ENCODE assay signal across 28 cellular contexts in genomic region chr6:43310137-43310536, GRCh38. TPM values are rescaled to one million over a fixed set of nuclear protein-coding genes. Genes with fewer than 3 reads are reported as not detected.
"Had no signal": no experiment of that assay in that cellular context is flagged by ENCODE, and none has a peak within 500 bp of the region (broad histone marks: within the 10 kb centered on the region; RNA-seq: fewer than 3 reads in every experiment).

No MANE protein-coding gene starts in this region.

- H3K4me3 Mint-ChIP-seq: activated CD4-positive, alpha-beta memory T cell treated with anti-CD3 and anti-CD28 coated beads for 36 hours; activated naive CD8-positive, alpha-beta T cell treated with anti-CD3 and anti-CD28 coated beads, Interleukin-2, amount 10 ng/mL, durations not matched to agents 7 days and 5 days; nephron had no signal

- DNase-seq: activated CD4-positive, alpha-beta memory T cell treated with anti-CD3 and anti-CD28 coated beads for 36 hours; activated naive CD4-positive, alpha-beta T cell treated with Interleukin-2 at 50 U/mL for 16 hours; activated naive CD8-positive, alpha-beta T cell treated with anti-CD3 and anti-CD28 coated beads, Interleukin-2, amount 10 ng/mL, durations not matched to agents 7 days and 5 days; amygdala; central memory CD4-positive, alpha-beta T cell; dorsolateral prefrontal cortex; hypothalamus; islet precursor cell; midbrain; occipital lobe; retina; stimulated activated CD4-positive, alpha-beta T cell treated with anti-CD3 and anti-CD28 coated beads, Interleukin-12 subunit alpha, Interleukin-12 subunit beta, amount 100 ng/mL, for 4 hours; stimulated activated CD4-positive, alpha-beta T cell treated with anti-CD3 and anti-CD28 coated beads, Interleukin-1b, Interleukin-23, amount 100 ng/mL, for 48 hours; stimulated activated CD8-positive, alpha-beta memory T cell treated with anti-CD3 and anti-CD28 coated beads, Interleukin-4, amount 100 ng/mL, for 48 hours; stimulated activated naive CD4-positive, alpha-beta T cell treated with Interleukin-2 at 50 U/mL for 16 hours; T-helper 2 cell; WERI-Rb-1 had no signal

- H3K9me3 ChIP-seq: tibial nerve had no signal

- H3K27me3 Mint-ChIP-seq: activated CD4-positive, alpha-beta memory T cell treated with anti-CD3 and anti-CD28 coated beads for 36 hours had no signal

- H3K36me3 ChIP-seq: WERI-Rb-1 had no signal

- H3K36me3 Mint-ChIP-seq: activated CD4-positive, alpha-beta memory T cell treated with anti-CD3 and anti-CD28 coated beads for 36 hours; activated naive CD8-positive, alpha-beta T cell treated with anti-CD3 and anti-CD28 coated beads, Interleukin-2, amount 10 ng/mL, durations not matched to agents 7 days and 5 days; brain had no signal

- H3K4me3 ChIP-seq: dorsolateral prefrontal cortex, lung, tibial nerve had no signal

- H3K9me3 Mint-ChIP-seq: activated CD4-positive, alpha-beta memory T cell treated with anti-CD3 and anti-CD28 coated beads for 36 hours; activated naive CD8-positive, alpha-beta T cell treated with anti-CD3 and anti-CD28 coated beads, Interleukin-2, amount 10 ng/mL, durations not matched to agents 7 days and 5 days; activated T-helper 2 cell treated with anti-CD3 and anti-CD28 coated beads, Interferon-gamma antibody, Interleukin-2, Interleukin-4, amounts not matched to agents 10 μg/mL and 5 μg/mL and 100 μg/mL, durations not matched to agents 14 hours and 24 hours and 36 hours; brain; nephron had no signal

- FAIRE-seq: colon, frontal cortex had no signal

- H3K27me3 ChIP-seq: dorsolateral prefrontal cortex had no signal

- H3K27ac Mint-ChIP-seq: activated CD4-positive, alpha-beta memory T cell treated with anti-CD3 and anti-CD28 coated beads for 36 hours; activated naive CD8-positive, alpha-beta T cell treated with anti-CD3 and anti-CD28 coated beads, Interleukin-2, amount 10 ng/mL, durations not matched to agents 7 days and 5 days; activated T-helper 2 cell treated with anti-CD3 and anti-CD28 coated beads, Interferon-gamma antibody, Interleukin-2, Interleukin-4, amounts not matched to agents 10 μg/mL and 5 μg/mL and 100 μg/mL, durations not matched to agents 14 hours and 24 hours and 36 hours; brain; nephron had no signal

- H3K27ac ChIP-seq: dorsolateral prefrontal cortex, epithelial cell of prostate, tibial nerve, WERI-Rb-1 had no signal

- H3K4me1 Mint-ChIP-seq: brain had no signal

RNA-seq across cellular contexts. Expression of gene CRIP3, which starts 1.5 kb away (rescaled TPM):
- total RNA-seq: fibroblast of lung had no signal
- polyA plus RNA-seq: fibroblast of lung had no signal

RNA-seq across cellular contexts. Expression of gene SLC22A7, which starts 12.1 kb away (rescaled TPM):
- total RNA-seq: activated CD4-positive, alpha-beta memory T cell treated with anti-CD3 and anti-CD28 coated beads for 36 hours; activated naive CD8-positive, alpha-beta T cell treated with anti-CD3 and anti-CD28 coated beads, Interleukin-2, amount 10 ng/mL, durations not matched to agents 7 days and 5 days; activated T-helper 2 cell treated with anti-CD3 and anti-CD28 coated beads, Interferon-gamma antibody, Interleukin-2, Interleukin-4, amounts not matched to agents 10 μg/mL and 5 μg/mL and 100 μg/mL, durations not matched to agents 14 hours and 24 hours and 36 hours; fibroblast of lung; lung; posterior vena cava; subcutaneous adipose tissue; tibial nerve had no signal
- polyA plus RNA-seq: fibroblast of lung, lung had no signal
